ENCODE assay signal across 1 cellular context in the genomic region with DNA sequence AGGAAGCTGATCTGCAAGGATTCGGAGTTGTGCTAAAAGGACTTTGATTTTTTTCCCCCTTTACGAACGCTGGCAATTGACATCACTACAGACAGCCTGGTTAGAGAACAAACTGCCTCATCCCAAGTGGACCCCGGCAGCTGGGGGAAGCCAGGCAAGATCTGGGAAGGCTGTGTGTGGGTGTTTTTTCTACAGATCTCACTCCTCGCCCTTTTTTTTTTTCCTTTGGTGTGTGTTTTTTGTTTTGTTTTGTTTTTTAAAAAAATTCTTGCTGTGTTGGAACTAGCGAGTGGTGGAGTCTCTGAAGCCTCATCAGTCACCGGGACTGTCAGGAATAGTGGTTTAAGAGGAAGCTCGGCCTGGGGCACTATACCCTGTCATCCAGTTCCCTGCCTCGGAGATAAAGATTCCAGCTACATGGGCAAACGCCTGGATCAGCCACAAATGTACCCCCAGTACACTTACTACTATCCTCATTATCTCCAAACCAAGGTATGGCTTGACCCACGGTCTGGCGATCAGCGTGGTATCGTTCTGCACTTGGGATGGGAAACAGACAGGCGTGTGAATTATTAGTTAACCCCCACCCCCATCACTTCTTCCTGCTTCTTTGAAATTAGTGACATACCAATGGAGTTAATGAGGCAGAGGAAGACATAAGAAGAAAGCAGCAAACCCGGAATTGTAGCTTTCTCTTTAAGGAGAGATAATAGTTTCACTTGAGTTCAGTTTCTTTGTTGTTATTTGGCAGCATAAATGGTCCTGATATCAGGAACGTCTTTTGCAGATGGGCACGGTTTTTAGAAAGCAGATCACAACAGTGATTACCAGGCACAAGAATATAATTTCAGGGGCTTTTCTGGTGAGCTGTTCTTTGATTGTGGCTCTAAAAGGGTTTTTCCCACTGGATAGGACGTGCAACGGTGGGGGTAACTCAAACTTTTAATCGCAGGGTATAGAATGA.
TF ChIP-seq lines count a peak whose summit lies in the region.

No MANE protein-coding gene starts in this region.

TF ChIP-seq in IMR-90, 13 proteins besides CTCF, POLR2A, EP300 and RAD21 (continued from another document):
- TF ChIP-seq CEBPB (IDR thresholded peaks at IDR 0.05; ENCODE audit: low read depth, low read length) (no peak), CHD1 (IDR thresholded peaks at IDR 0.05; ENCODE audit: low read depth, low read length) (no peak), SMC3 (IDR thresholded peaks at IDR 0.05; ENCODE audit: low read depth, low read length) (no peak), NFE2L2 (IDR thresholded peaks at IDR 0.05; ENCODE audit: low read depth, low read length) (no peak), RCOR1 (IDR thresholded peaks at IDR 0.05; ENCODE audit: insufficient replicate concordance, low read length) (no peak), RFX5 (IDR thresholded peaks at IDR 0.05; ENCODE audit: low read depth, low read length) (no peak), BHLHE40 (IDR thresholded peaks at IDR 0.05; ENCODE audit: low read depth, low read length) (no peak), MAZ (IDR thresholded peaks at IDR 0.05; ENCODE audit: borderline replicate concordance, low read depth, low read length) (no peak), MXI1 (IDR thresholded peaks at IDR 0.05; ENCODE audit: borderline replicate concordance, low read depth, low read length) (no peak), FOS (IDR thresholded peaks at IDR 0.05; ENCODE audit: low read depth, low read length) (no peak)
- TF ChIP-seq, protein P1, sequence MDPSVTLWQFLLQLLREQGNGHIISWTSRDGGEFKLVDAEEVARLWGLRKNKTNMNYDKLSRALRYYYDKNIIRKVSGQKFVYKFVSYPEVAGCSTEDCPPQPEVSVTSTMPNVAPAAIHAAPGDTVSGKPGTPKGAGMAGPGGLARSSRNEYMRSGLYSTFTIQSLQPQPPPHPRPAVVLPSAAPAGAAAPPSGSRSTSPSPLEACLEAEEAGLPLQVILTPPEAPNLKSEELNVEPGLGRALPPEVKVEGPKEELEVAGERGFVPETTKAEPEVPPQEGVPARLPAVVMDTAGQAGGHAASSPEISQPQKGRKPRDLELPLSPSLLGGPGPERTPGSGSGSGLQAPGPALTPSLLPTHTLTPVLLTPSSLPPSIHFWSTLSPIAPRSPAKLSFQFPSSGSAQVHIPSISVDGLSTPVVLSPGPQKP (IDR thresholded peaks at IDR 0.05; ENCODE audit: borderline replicate concordance, low read depth, low read length): no peak
